25 cellular contexts compared by ENCODE assay signal in genomic region chr7:155420116-155420515, GRCh38. TPM values are rescaled to one million over a fixed set of nuclear protein-coding genes. Genes with fewer than 3 reads are reported as not detected.
A peak's percentile ranks its signal among the peaks of the same experiment; 100 is the strongest.
DNase-seq lines count a peak whose midpoint lies in the region; TF ChIP-seq lines count a peak whose summit lies in the region.
"Had no signal": no experiment of that assay in that cellular context is flagged by ENCODE, and none has a peak within 500 bp of the region (broad histone marks: within the 10 kb centered on the region; RNA-seq: fewer than 3 reads in every experiment).

No MANE protein-coding gene starts in this region.

- H3K4me3 ChIP-seq in spleen, result no peak overlapping the region
- H3K4me3 ChIP-seq: BLaER1 had no signal

- no peak for TF ChIP-seq POLR2A in spleen (IDR thresholded peaks at IDR 0.05)

- H3K9me3 ChIP-seq in spleen, result no peaks in the 10 kb centered on the region
- H3K9me3 ChIP-seq: BE2C, BLaER1 had no signal

- H3K27me3 ChIP-seq in spleen (replicated peaks in 1 of 7), result peaks cover 0 to 80% (median 0%) of the 10 kb centered on the region in 7 donors
- H3K27me3 ChIP-seq: BLaER1 had no signal

- DNase-seq in G401 (ENCODE audit: low spot score), result peak; percentile 68
- peak; percentile 53 for DNase-seq in cerebellar cortex (ENCODE audit: low spot score)
- DNase-seq in neural crest cell (ENCODE audit: low read depth, low spot score), result no peak
- DNase-seq in spleen, result peak; percentile 45
- no peak for DNase-seq in HCEC 1CT
- DNase-seq in HUDEP-2 (lab: John Stamatoyannopoulos, UW; ENCODE audit: unreplicated experiment in 76 of 76), result no peak
- DNase-seq in HuH-7.5 (ENCODE audit: low spot score), result no peak
- DNase-seq: 8988T; ACHN; BE2C; CD4-positive, alpha-beta memory T cell; CD4-positive, CD25-positive, alpha-beta regulatory T cell; CD8-positive, alpha-beta memory T cell; COR-L47; DMS 273 treated with DMSO at 0.1 percent for 48 hours; DMS153; DMS53; DMS79; DND-41; EL; GF-D8 had no signal

- H3K4me1 Mint-ChIP-seq in neural crest cell, result no peaks in the 10 kb centered on the region
- H3K4me1 Mint-ChIP-seq: CD14-positive monocyte; CD4-positive, alpha-beta memory T cell; CD4-positive, CD25-positive, alpha-beta regulatory T cell; CD8-positive, alpha-beta memory T cell had no signal

- in situ Hi-C loops in G401 (cut with HindIII; ENCODE audit: low sequenced_read_pairs), result no loop called here

- intact Hi-C loops in spleen (cut with DNase I; ENCODE audit: low total_unique reads), result no loop called here

- no peaks in the 10 kb centered on the region for H3K4me1 ChIP-seq in spleen
- H3K4me1 ChIP-seq: BE2C, BLaER1 had no signal

- H3K27ac ChIP-seq in spleen, result no peak overlapping the region
- H3K27ac ChIP-seq: BLaER1 had no signal

- H3K4me3 Mint-ChIP-seq in neural crest cell, result no peak overlapping the region
- H3K4me3 Mint-ChIP-seq: CD14-positive monocyte; CD4-positive, alpha-beta memory T cell; CD4-positive, CD25-positive, alpha-beta regulatory T cell; CD8-positive, alpha-beta memory T cell had no signal

- no peaks in the 10 kb centered on the region for H3K36me3 ChIP-seq in spleen
- H3K36me3 ChIP-seq: BE2C, BLaER1 had no signal

- H3K9me3 Mint-ChIP-seq in neural crest cell, result no peaks in the 10 kb centered on the region
- H3K9me3 Mint-ChIP-seq: CD4-positive, alpha-beta memory T cell; CD4-positive, CD25-positive, alpha-beta regulatory T cell; CD8-positive, alpha-beta memory T cell had no signal

- no peaks in the 10 kb centered on the region for H3K36me3 Mint-ChIP-seq in neural crest cell (ENCODE audit: low read depth)
- H3K36me3 Mint-ChIP-seq: CD14-positive monocyte; CD4-positive, alpha-beta memory T cell; CD4-positive, CD25-positive, alpha-beta regulatory T cell; CD8-positive, alpha-beta memory T cell had no signal

- WGBS in spleen, 5 donors, result 69 to 84% (median 79%) methylated on average over 8 of the region's 8 CpGs

- TF ChIP-seq CTCF in neural crest cell (conservative IDR thresholded peaks at IDR 0.05) (no peak), spleen (IDR thresholded peaks at IDR 0.05 in 8 of 11, conservative IDR thresholded peaks at IDR 0.05 in 3 of 11) (no peak)

- H3K27ac Mint-ChIP-seq in neural crest cell (ENCODE audit: unreplicated experiment), result peak overlapping the region; percentile 44
- H3K27ac Mint-ChIP-seq: CD14-positive monocyte; CD4-positive, alpha-beta memory T cell; CD4-positive, CD25-positive, alpha-beta regulatory T cell; CD8-positive, alpha-beta memory T cell had no signal

- H3K27me3 Mint-ChIP-seq in neural crest cell (ENCODE audit: low read depth), result peaks cover 18% of the 10 kb centered on the region

RNA-seq across cellular contexts. Expression of gene EN2, which starts 37.8 kb away (rescaled TPM):
- not detected in 2 replicates for total RNA-seq in G401 (2014; rRNA removed; shearing (Covaris generic))
- total RNA-seq in neural crest cell (7.2 and 8.2 TPM in 2 replicates), spleen (not detected)
- polyA plus RNA-seq in spleen, result under 1 TPM in 2 of 3 donors, not detected in 1; 0.03 to 0.04 TPM
- total RNA-seq: A673; CD4-positive, alpha-beta memory T cell; CD4-positive, CD25-positive, alpha-beta regulatory T cell; CD8-positive, alpha-beta memory T cell had no signal
- polyA plus RNA-seq: AG04450; CD14-positive monocyte; CD4-positive, alpha-beta memory T cell; CD4-positive, CD25-positive, alpha-beta regulatory T cell; CD8-positive, alpha-beta memory T cell had no signal

Comparison
In these comparisons a context has a peak if more than half of its experiments do, and no peak if none do; other contexts are left out.
1. DNase-seq: peak in G401 (single experiment), cerebellar cortex (single experiment) and spleen (single experiment); none in neural crest cell (single experiment), HCEC 1CT (single experiment), HUDEP-2 (0 of 76) and HuH-7.5 (single experiment).